In the genomic region with DNA sequence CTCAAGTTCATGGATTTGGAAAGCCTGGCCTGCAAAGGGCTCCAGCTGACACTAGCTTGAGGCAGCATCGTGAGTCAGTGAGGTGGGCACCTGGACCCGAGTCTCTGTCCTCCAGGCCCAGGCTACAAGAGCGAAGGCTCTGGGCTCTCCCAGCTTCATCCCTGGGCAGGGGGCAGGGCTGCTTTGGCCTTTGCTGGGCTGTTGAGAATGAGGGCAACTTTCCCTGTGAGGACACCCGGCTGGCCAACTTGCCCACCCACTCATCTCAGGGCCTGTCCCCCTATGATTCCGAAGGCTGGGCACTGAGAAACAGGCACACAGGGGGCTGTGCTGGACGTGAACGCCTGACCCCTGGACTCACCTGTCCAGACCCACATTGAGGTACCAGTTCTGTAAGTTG, we compare ENCODE assay signal across 25 cellular contexts. TPM values are rescaled to one million over a fixed set of nuclear protein-coding genes. Genes with fewer than 3 reads are reported as not detected.
"Had no signal": no experiment of that assay in that cellular context is flagged by ENCODE, and none has a peak within 500 bp of the region (broad histone marks: within the 10 kb centered on the region; RNA-seq: fewer than 3 reads in every experiment).

No MANE protein-coding gene starts in this region.

- ATAC-seq: esophagus mucosa; left lung; natural killer cell treated with Interleukin-12 subunit alpha and Interleukin-12 subunit beta and Interleukin-15 and Interleukin-18, amount 100 ng/mL, for 72 hours; pancreas; stimulated activated effector memory CD8-positive, alpha-beta T cell treated with anti-CD3 and anti-CD28 coated beads, Interleukin-12 subunit alpha, Interleukin-12 subunit beta, amount 100 ng/mL, for 72 hours; stimulated activated naive CD8-positive, alpha-beta T cell treated with anti-CD3 and anti-CD28 coated beads, Interleukin-15, Interleukin-2, amounts not matched to agents 100 U/mL and 50 U/mL, for 24 hours had no signal

- H3K36me3 ChIP-seq: breast epithelium, left lung, neural progenitor cell, pancreas, prostate gland, suprapubic skin, tibial nerve had no signal

- DNase-seq: cortex of kidney; dorsolateral prefrontal cortex; effector memory CD4-positive, alpha-beta T cell; hippocampal formation; kidney glomerular epithelial cell; mesenchymal stem cell; midbrain; occipital lobe; stimulated activated CD4-positive, alpha-beta T cell treated with anti-CD3 and anti-CD28 coated beads, Interleukin-4, amount 100 ng/mL, for 1 hour; stimulated activated CD8-positive, alpha-beta memory T cell treated with anti-CD3 and anti-CD28 coated beads, Interleukin-4, amount 100 ng/mL, for 48 hours; stimulated activated naive CD8-positive, alpha-beta T cell treated with anti-CD3 and anti-CD28 coated beads, Interleukin-15, Interleukin-2, amounts not matched to agents 100 U/mL and 50 U/mL, for 24 hours had no signal

- H3K27me3 ChIP-seq: breast epithelium, dorsolateral prefrontal cortex, neural progenitor cell, pancreas, suprapubic skin, tibial nerve had no signal

- H3K27ac ChIP-seq: breast epithelium, left lung, neural progenitor cell, pancreas, prostate gland, suprapubic skin, tibial nerve had no signal

- H3K4me3 ChIP-seq: breast epithelium, dorsolateral prefrontal cortex, left lung, lung, neural progenitor cell, pancreas, prostate gland, suprapubic skin, tibial nerve had no signal

- FAIRE-seq: endometrium, pancreas had no signal

- H3K9me3 ChIP-seq: breast epithelium, left lung, pancreas, prostate gland, suprapubic skin, tibial nerve had no signal

- H3K4me1 ChIP-seq: breast epithelium, pancreas, prostate gland had no signal

- H3K9ac ChIP-seq: neural progenitor cell had no signal

RNA-seq across cellular contexts. Expression of gene LDB3, which starts 24.4 kb away (rescaled TPM):
- total RNA-seq: natural killer cell treated with Interleukin-12 subunit alpha and Interleukin-12 subunit beta and Interleukin-15 and Interleukin-18, amount 100 ng/mL, for 72 hours had no signal

RNA-seq across cellular contexts. Expression of gene OPN4, which starts 38.3 kb away (rescaled TPM):
- total RNA-seq: breast epithelium; esophagus mucosa; fibroblast of villous mesenchyme; left lung; natural killer cell treated with Interleukin-12 subunit alpha and Interleukin-12 subunit beta and Interleukin-15 and Interleukin-18, amount 100 ng/mL, for 72 hours; occipital lobe; pancreas; prostate gland; ureter had no signal
- polyA plus RNA-seq: lung, pancreas had no signal
